9 cellular contexts compared by ENCODE assay signal in the genomic region with DNA sequence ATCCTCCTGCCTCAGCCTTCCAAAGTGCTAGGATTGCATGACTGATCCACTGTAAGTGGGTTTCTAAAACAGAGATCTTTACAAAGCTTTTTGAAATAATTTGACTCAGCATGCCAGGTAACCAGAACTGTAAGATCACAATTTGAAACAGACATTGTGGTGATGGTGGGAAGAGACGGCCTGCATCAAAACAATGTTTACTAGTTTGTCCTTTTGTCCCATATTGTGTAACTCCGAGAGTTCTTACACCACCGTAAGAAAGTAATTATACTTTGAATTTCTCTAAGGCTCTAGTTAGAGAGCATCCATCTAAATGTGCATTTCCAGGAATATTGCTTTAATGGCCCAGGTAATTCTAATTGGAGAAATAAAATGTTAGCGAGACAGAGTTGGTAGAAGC. TPM values are rescaled to one million over a fixed set of nuclear protein-coding genes. Genes with fewer than 3 reads are reported as not detected.
A peak's percentile ranks its signal among the peaks of the same experiment; 100 is the strongest.
DNase-seq lines count a peak whose midpoint lies in the region; ATAC-seq and TF ChIP-seq lines count a peak whose summit lies in the region.
"Had no signal": no experiment of that assay in that cellular context is flagged by ENCODE, and none has a peak within 500 bp of the region (broad histone marks: within the 10 kb centered on the region; RNA-seq: fewer than 3 reads in every experiment).

No MANE protein-coding gene starts in this region.

- DNase-seq in heart left ventricle: no peak
- DNase-seq in left cardiac atrium: no peak
- DNase-seq in vagina (ENCODE audit: extremely low spot score in 2 of 2): no peak
- DNase-seq in NCI-H1417 treated with DMSO at 0.1 percent for 48 hours (lab: John Stamatoyannopoulos, UW): no peak
- DNase-seq in activated CD4-positive, alpha-beta T cell treated with anti-CD3 and anti-CD28 coated beads for 36 hours: no peak
- no peak for DNase-seq in DMS 273 treated with DMSO at 0.1 percent for 48 hours (lab: John Stamatoyannopoulos, UW)
- DNase-seq: stimulated activated CD4-positive, alpha-beta T cell treated with anti-CD3 and anti-CD28 coated beads, Interleukin-2, amount 100 ng/mL, for 48 hours had no signal

- H3K27ac ChIP-seq in heart left ventricle (peak overlapping the region in 11 of 12 donors; percentile 47 to 90 (median 83)), vagina (peak overlapping the region; percentile 60)

- 67 to 80% (median 74%) methylated on average over 4 of the region's 4 CpGs for WGBS in heart left ventricle, 4 donors

- ATAC-seq in heart left ventricle (no peak), left cardiac atrium (no peak)
- ATAC-seq in activated CD4-positive, alpha-beta T cell treated with anti-CD3 and anti-CD28 coated beads for 36 hours: no peak

- H3K36me3 ChIP-seq in heart left ventricle (no peaks in the 10 kb centered on the region), vagina (no peaks in the 10 kb centered on the region)

- intact Hi-C loops in heart left ventricle (cut with DNase I): loop anchor here in 3 of 10 donors (2.0 to 10.0 kb wide), 4 partner anchors 42 to 270 kb away; no protein-coding TSS in a partner anchor
- intact Hi-C loops in left cardiac atrium (cut with DNase I): loop anchor here in 1 of 2 donors (10.0 kb wide), 1 partner anchor 270 kb away; no protein-coding TSS in a partner anchor
- intact Hi-C loops in dendritic cell treated with granulocyte-macrophage colony-stimulating factor and Interleukin-4, amounts not matched to agents 40 ng/mL and 50 ng/mL, for 4 days (cut with micrococcal nuclease): no loop called here
- intact Hi-C loops in vagina (cut with DNase I): no loop called here
- intact Hi-C loops in activated CD4-positive, alpha-beta T cell treated with anti-CD3 and anti-CD28 coated beads for 36 hours (cut with DNase I, micrococcal nuclease): no loop called here

- no peaks in the 10 kb centered on the region for H3K9me3 Mint-ChIP-seq in dendritic cell treated with granulocyte-macrophage colony-stimulating factor and Interleukin-4, amounts not matched to agents 40 ng/mL and 50 ng/mL, for 4 days
- H3K9me3 Mint-ChIP-seq in nephron: no peaks in the 10 kb centered on the region
- H3K9me3 Mint-ChIP-seq in activated CD4-positive, alpha-beta T cell treated with anti-CD3 and anti-CD28 coated beads for 36 hours (ENCODE audit: low read depth): no peaks in the 10 kb centered on the region

- H3K27ac Mint-ChIP-seq in dendritic cell treated with granulocyte-macrophage colony-stimulating factor and Interleukin-4, amounts not matched to agents 40 ng/mL and 50 ng/mL, for 4 days: peak overlapping the region; percentile 84
- peak overlapping the region; percentile 90 to 98 (median 93) for H3K27ac Mint-ChIP-seq in nephron
- no peak overlapping the region for H3K27ac Mint-ChIP-seq in activated CD4-positive, alpha-beta T cell treated with anti-CD3 and anti-CD28 coated beads for 36 hours

- peaks cover 13% of the 10 kb centered on the region for H3K27me3 Mint-ChIP-seq in dendritic cell treated with granulocyte-macrophage colony-stimulating factor and Interleukin-4, amounts not matched to agents 40 ng/mL and 50 ng/mL, for 4 days
- H3K27me3 Mint-ChIP-seq in nephron (ENCODE audit: low read depth): peaks cover 4% of the 10 kb centered on the region
- peaks cover 26% of the 10 kb centered on the region for H3K27me3 Mint-ChIP-seq in activated CD4-positive, alpha-beta T cell treated with anti-CD3 and anti-CD28 coated beads for 36 hours

- H3K4me3 Mint-ChIP-seq in dendritic cell treated with granulocyte-macrophage colony-stimulating factor and Interleukin-4, amounts not matched to agents 40 ng/mL and 50 ng/mL, for 4 days: peak overlapping the region; percentile 89
- peak overlapping the region; percentile 91 to 95 (median 93) for H3K4me3 Mint-ChIP-seq in nephron
- H3K4me3 Mint-ChIP-seq in activated CD4-positive, alpha-beta T cell treated with anti-CD3 and anti-CD28 coated beads for 36 hours: no peak overlapping the region

- TF ChIP-seq CTCF in heart left ventricle (IDR thresholded peaks at IDR 0.05) (no peak), nephron (IDR thresholded peaks at IDR 0.05; ENCODE audit: unreplicated experiment in 3 of 3) (no peak), vagina (IDR thresholded peaks at IDR 0.05) (no peak)

- POLR2A ChIA-PET in activated CD4-positive, alpha-beta T cell treated with anti-CD3 and anti-CD28 coated beads for 36 hours (lab: Charles Lee): interaction anchor here (1.0 kb wide), 1 partner anchor 23 kb away, joined by 3 read pairs; no protein-coding TSS in a partner anchor

- H3K4me1 ChIP-seq in heart left ventricle (peaks cover 0 to 28% (median 7%) of the 10 kb centered on the region in 12 donors), vagina (no peaks in the 10 kb centered on the region)

- TF ChIP-seq POLR2A in heart left ventricle (IDR thresholded peaks at IDR 0.05): no peak
- TF ChIP-seq POLR2A in vagina (IDR thresholded peaks at IDR 0.05): no peak

- H3K36me3 Mint-ChIP-seq in dendritic cell treated with granulocyte-macrophage colony-stimulating factor and Interleukin-4, amounts not matched to agents 40 ng/mL and 50 ng/mL, for 4 days (ENCODE audit: low read depth): no peaks in the 10 kb centered on the region
- no peaks in the 10 kb centered on the region for H3K36me3 Mint-ChIP-seq in nephron (ENCODE audit: low read depth)
- no peaks in the 10 kb centered on the region for H3K36me3 Mint-ChIP-seq in activated CD4-positive, alpha-beta T cell treated with anti-CD3 and anti-CD28 coated beads for 36 hours (ENCODE audit: low read depth)

- H3K4me3 ChIP-seq in heart left ventricle (peak overlapping the region in 10 of 12 donors; percentile 60 to 85 (median 72)), vagina (peak overlapping the region; percentile 59 to 60)

- H3K27me3 ChIP-seq in heart left ventricle: no peaks in the 10 kb centered on the region
- no peaks in the 10 kb centered on the region for H3K27me3 ChIP-seq in vagina

- H3K4me1 Mint-ChIP-seq in dendritic cell treated with granulocyte-macrophage colony-stimulating factor and Interleukin-4, amounts not matched to agents 40 ng/mL and 50 ng/mL, for 4 days (ENCODE audit: low read depth): peaks cover 26% of the 10 kb centered on the region
- H3K4me1 Mint-ChIP-seq in nephron: peaks cover 40% of the 10 kb centered on the region
- H3K4me1 Mint-ChIP-seq in activated CD4-positive, alpha-beta T cell treated with anti-CD3 and anti-CD28 coated beads for 36 hours: peaks cover 3% of the 10 kb centered on the region

- CTCF ChIA-PET in activated CD4-positive, alpha-beta T cell treated with anti-CD3 and anti-CD28 coated beads for 36 hours (lab: Charles Lee): interaction anchor here (0.6 kb wide), 1 partner anchor 945 kb away, joined by 3 read pairs; no protein-coding TSS in a partner anchor

- no peaks in the 10 kb centered on the region for H3K9me3 ChIP-seq in heart left ventricle
- H3K9me3 ChIP-seq in vagina: no peaks in the 10 kb centered on the region

RNA-seq across cellular contexts. Expression of a gene that starts 0.6 kb away (rescaled TPM):
- total RNA-seq in heart left ventricle (10 to 100 TPM; 14.9 to 36.9 (median 25.1) TPM), left cardiac atrium (10 to 100 TPM; 30.2 to 38.3 TPM), vagina (40.0 TPM)
- 10 to 100 TPM in 1 of 2 donors, 1 to 10 TPM in 1; 4.5 to 15.2 TPM for polyA plus RNA-seq in heart left ventricle
- total RNA-seq in activated CD4-positive, alpha-beta T cell treated with anti-CD3 and anti-CD28 coated beads for 36 hours: not detected

Comparison
In these comparisons a context has a peak if more than half of its experiments do, and no peak if none do; other contexts are left out.
1. RNA of a gene that starts 0.6 kb away (total RNA-seq): 40.0 TPM in vagina (single experiment), 30.2 to 38.3 TPM in left cardiac atrium and 14.9 to 36.9 TPM in heart left ventricle; not detected in activated CD4-positive, alpha-beta T cell treated with anti-CD3 and anti-CD28 coated beads for 36 hours; every median in the first group is over 10 times any median in the second.